ENCODE assay signal across 16 cellular contexts in genomic region chr17:1731194-1731506, GRCh38. TPM values are rescaled to one million over a fixed set of nuclear protein-coding genes. Genes with fewer than 3 reads are reported as not detected.
DNase-seq lines count a peak whose midpoint lies in the region; ATAC-seq and TF ChIP-seq lines count a peak whose summit lies in the region.
"Had no signal": no experiment of that assay in that cellular context is flagged by ENCODE, and none has a peak within 500 bp of the region (broad histone marks: within the 10 kb centered on the region; RNA-seq: fewer than 3 reads in every experiment).

No MANE protein-coding gene starts in this region.

- no peak for DNase-seq in RWPE2 (ENCODE audit: low spot score)
- DNase-seq in WTC11 (ENCODE audit: low spot score): no peak
- DNase-seq in GM20000 (ENCODE audit: low spot score): no peak
- no peak for DNase-seq in cerebellar nuclear complex (lab: John Stamatoyannopoulos, UW)
- no peak for DNase-seq in mucosa of gallbladder (ENCODE audit: low spot score)
- DNase-seq: KBM-7; NCI-H1092 treated with DMSO at 0.1 percent for 48 hours; NCI-H774; stimulated activated CD4-positive, alpha-beta T cell treated with anti-CD3 and anti-CD28 coated beads, Interleukin-1b, Interleukin-23, amount 100 ng/mL, for 48 hours; T-helper 1 cell; WERI-Rb-1 had no signal

- 89 to 100% methylated on average over 2 to 8 of the region's 10 CpGs for WGBS in gastroesophageal sphincter (ENCODE audit: low coverage in 1 of 2), 2 donors

- no peaks in the 10 kb centered on the region; the same call in 1 of the 2 replicates for H3K36me3 ChIP-seq in ACC112 (ENCODE audit: insufficient read depth, low read length)
- H3K36me3 ChIP-seq in RWPE2 (ENCODE audit: low read depth): peaks cover 4% of the 10 kb centered on the region; the same call in 1 of the 2 replicates
- peaks cover 0 to 96% of the 10 kb centered on the region in 2 donors for H3K36me3 ChIP-seq in gastroesophageal sphincter

- H3K9me3 ChIP-seq in RWPE2 (ENCODE audit: severe bottlenecking): no peaks in the 10 kb centered on the region
- no peaks in the 10 kb centered on the region for H3K9me3 ChIP-seq in gastroesophageal sphincter

- no peak for ATAC-seq in RWPE2 (ENCODE audit: low read depth)
- no peak for ATAC-seq in gastroesophageal sphincter
- no peak for ATAC-seq in WTC11
- ATAC-seq: naive thymus-derived CD4-positive, alpha-beta T cell had no signal

- no peaks in the 10 kb centered on the region; the same call in 1 of the 2 replicates for H3K36me3 Mint-ChIP-seq in WTC11

- CTCF ChIA-PET in WTC11 (lab: Charles Lee): no interaction called here

- no peak for TF ChIP-seq EP300 in gastroesophageal sphincter (IDR thresholded peaks at IDR 0.05)

- POLR2A ChIA-PET in WTC11 (lab: Charles Lee): interaction anchor here (0.6 kb wide), 1 partner anchor 499 kb away, joined by 6 read pairs; no protein-coding TSS in a partner anchor

- H3K27ac ChIP-seq in ACC112 (ENCODE audit: low read depth, low read length) (peak overlapping the region; percentile 98), RWPE2 (ENCODE audit: poor library complexity, severe bottlenecking) (peak overlapping the region; percentile 75), gastroesophageal sphincter (peak overlapping the region in 3 of 4 donors; percentile 66 to 88 (median 74)), skin epidermis (peak overlapping the region in 14 of 21 experiments; percentile 11 to 88 (median 72))
- H3K27ac ChIP-seq: WERI-Rb-1 had no signal

- H3K9me3 Mint-ChIP-seq in WTC11: no peaks in the 10 kb centered on the region
- H3K9me3 Mint-ChIP-seq: activated T-helper 1 cell treated with anti-CD3 and anti-CD28 coated beads, Interleukin-12 subunit alpha, Interleukin-12 subunit beta, Interleukin-2, Interleukin-4 antibody, amounts not matched to agents 30 ng/mL and 10 ng/mL and 1 ng/mL, durations not matched to agents 14 hours and 24 hours and 36 hours; naive thymus-derived CD4-positive, alpha-beta T cell had no signal

- H3K4me1 ChIP-seq in ACC112 (ENCODE audit: control insufficient read depth, insufficient read depth, low read length, unreplicated experiment): peaks cover 15% of the 10 kb centered on the region
- H3K4me1 ChIP-seq in RWPE2 (ENCODE audit: insufficient read depth, poor library complexity, severe bottlenecking): peaks cover 12% of the 10 kb centered on the region
- peaks cover 0 to 64% (median 8%) of the 10 kb centered on the region in 3 donors for H3K4me1 ChIP-seq in gastroesophageal sphincter

- H3K27me3 ChIP-seq in ACC112 (ENCODE audit: insufficient read depth, low read length) (no peaks in the 10 kb centered on the region), RWPE2 (ENCODE audit: insufficient read depth, poor library complexity, severe bottlenecking) (no peaks in the 10 kb centered on the region), gastroesophageal sphincter (no peaks in the 10 kb centered on the region)

- no peaks in the 10 kb centered on the region for H3K4me1 Mint-ChIP-seq in WTC11

- no peak for TF ChIP-seq POLR2A in gastroesophageal sphincter (IDR thresholded peaks at IDR 0.05)

- no peak overlapping the region for H3K4me3 Mint-ChIP-seq in WTC11
- H3K4me3 Mint-ChIP-seq: activated T-helper 1 cell treated with anti-CD3 and anti-CD28 coated beads, Interleukin-12 subunit alpha, Interleukin-12 subunit beta, Interleukin-2, Interleukin-4 antibody, amounts not matched to agents 30 ng/mL and 10 ng/mL and 1 ng/mL, durations not matched to agents 14 hours and 24 hours and 36 hours; naive thymus-derived CD4-positive, alpha-beta T cell had no signal

- no peaks in the 10 kb centered on the region for H3K27me3 Mint-ChIP-seq in WTC11 (ENCODE audit: low read depth)
- H3K27me3 Mint-ChIP-seq: naive thymus-derived CD4-positive, alpha-beta T cell had no signal

- H3K4me3 ChIP-seq in ACC112 (ENCODE audit: low read depth, low read length) (no peak overlapping the region), RWPE2 (ENCODE audit: severe bottlenecking) (no peak overlapping the region), gastroesophageal sphincter (no peak overlapping the region), skin epidermis (no peak overlapping the region)

- no peak overlapping the region for H2AFZ ChIP-seq in ACC112 (ENCODE audit: low read length, unreplicated experiment)

- TF ChIP-seq CTCF in RWPE2 (IDR thresholded peaks at IDR 0.05; ENCODE audit: poor library complexity, severe bottlenecking) (no peak), gastroesophageal sphincter (IDR thresholded peaks at IDR 0.05) (no peak), WTC11 (IDR thresholded peaks at IDR 0.05) (no peak), GM20000 (IDR thresholded peaks at IDR 0.05; ENCODE audit: extremely low read depth, missing control alignments) (no peak)

- peaks cover 18% of the 10 kb centered on the region for H3K79me2 ChIP-seq in ACC112 (ENCODE audit: control insufficient read depth, insufficient read depth, low read length, unreplicated experiment)

- no peak overlapping the region for H3K27ac Mint-ChIP-seq in WTC11
- H3K27ac Mint-ChIP-seq: activated T-helper 1 cell treated with anti-CD3 and anti-CD28 coated beads, Interleukin-12 subunit alpha, Interleukin-12 subunit beta, Interleukin-2, Interleukin-4 antibody, amounts not matched to agents 30 ng/mL and 10 ng/mL and 1 ng/mL, durations not matched to agents 14 hours and 24 hours and 36 hours had no signal

TF ChIP-seq in WTC11, 78 proteins besides CTCF, POLR2A, EP300 and RAD21:
- no peak for TF ChIP-seq HMGXB4 (CRISPR knock-in tag; IDR thresholded peaks at IDR 0.05)
- TF ChIP-seq ZNF317 (CRISPR knock-in tag; IDR thresholded peaks at IDR 0.05; ENCODE audit: borderline replicate concordance, low read depth): no peak
- TF ChIP-seq SP1 (CRISPR knock-in tag; conservative IDR thresholded peaks at IDR 0.05): no peak
- TF ChIP-seq RELA (CRISPR knock-in tag; IDR thresholded peaks at IDR 0.05; ENCODE audit: borderline replicate concordance): no peak
- no peak for TF ChIP-seq CBFB (CRISPR knock-in tag; IDR thresholded peaks at IDR 0.05; ENCODE audit: low read depth)

RNA-seq across cellular contexts. Expression of gene WDR81, which starts 6.6 kb away (rescaled TPM):
- total RNA-seq in gastroesophageal sphincter (10 to 100 TPM; 21.8 to 44.1 (median 32.2) TPM), WTC11 (2021) (14.0 to 16.4 TPM (median 15.1 TPM) in 3 replicates), mucosa of gallbladder (30.3 TPM)

RNA-seq across cellular contexts. Expression of gene SERPINF2, which starts 11.5 kb away (rescaled TPM):
- total RNA-seq in gastroesophageal sphincter: 1 to 10 TPM; 2.0 to 7.6 (median 5.1) TPM
- total RNA-seq in WTC11 (2021): 1.6 to 2.7 TPM (median 2.1 TPM) in 3 replicates
- 2.9 TPM for total RNA-seq in mucosa of gallbladder

RNA-seq across cellular contexts. Expression of gene TLCD2, which starts 21.0 kb away (rescaled TPM):
- total RNA-seq in gastroesophageal sphincter: 1 to 10 TPM; 4.2 to 5.1 (median 4.8) TPM
- total RNA-seq in WTC11 (2021): 1.4 to 1.9 TPM (median 1.4 TPM) in 3 replicates
- total RNA-seq in mucosa of gallbladder: 6.5 TPM

RNA-seq across cellular contexts. Expression of gene SERPINF1, which starts 30.7 kb away (rescaled TPM):
- total RNA-seq in gastroesophageal sphincter: 100 to 1,000 TPM; 136 to 634 (median 302) TPM
- 16.7 to 26.2 TPM (median 22.1 TPM) in 3 replicates for total RNA-seq in WTC11 (2021)
- total RNA-seq in mucosa of gallbladder: 129 TPM
- total RNA-seq: activated T-helper 1 cell treated with anti-CD3 and anti-CD28 coated beads, Interleukin-12 subunit alpha, Interleukin-12 subunit beta, Interleukin-2, Interleukin-4 antibody, amounts not matched to agents 30 ng/mL and 10 ng/mL and 1 ng/mL, durations not matched to agents 14 hours and 24 hours and 36 hours had no signal

RNA-seq across cellular contexts. Expression of gene PRPF8, which starts 46.5 kb away (rescaled TPM):
- total RNA-seq in gastroesophageal sphincter: 100 to 1,000 TPM; 111 to 195 (median 161) TPM
- total RNA-seq in WTC11 (2021): 323 to 388 TPM (median 328 TPM) in 3 replicates
- total RNA-seq in mucosa of gallbladder: 246 TPM
